ENCODE assay signal across 8 cellular contexts in the genomic region with DNA sequence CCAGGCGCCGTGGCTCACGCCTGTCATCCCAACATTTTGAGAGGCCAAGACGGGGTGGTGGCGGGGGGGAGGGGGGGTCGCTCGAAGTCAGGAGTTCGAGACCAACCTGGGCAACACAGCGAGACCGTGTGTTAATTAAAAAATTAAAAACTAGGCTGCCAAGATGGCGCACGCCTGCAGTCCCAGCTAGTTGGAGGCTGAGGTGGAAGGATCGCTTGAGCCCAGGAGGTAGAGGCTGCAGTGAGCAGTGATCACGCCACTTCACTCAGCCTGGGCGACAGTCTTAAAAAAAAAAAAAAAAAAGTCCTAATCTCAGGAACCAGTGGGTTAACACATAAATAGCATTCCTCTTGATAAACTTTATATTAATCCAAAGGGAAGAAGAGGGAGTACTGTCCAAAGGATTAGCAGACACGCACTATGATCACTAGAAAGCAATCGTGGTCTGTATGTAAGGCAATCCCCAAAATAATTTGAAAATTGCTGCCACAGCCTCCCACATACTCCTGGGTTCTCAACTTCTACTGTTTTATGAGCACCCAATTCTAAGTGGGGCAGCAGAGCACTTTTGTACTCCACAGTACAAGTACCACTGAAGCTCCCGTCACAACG. TPM values are rescaled to one million over a fixed set of nuclear protein-coding genes. Genes with fewer than 3 reads are reported as not detected.
DNase-seq lines count a peak whose midpoint lies in the region; ATAC-seq and TF ChIP-seq lines count a peak whose summit lies in the region.

No MANE protein-coding gene starts in this region.

- H3K27me3 ChIP-seq in cardiac muscle cell, result peaks cover 12% of the 10 kb centered on the region
- H3K27me3 ChIP-seq in adrenal gland, result peaks cover 8% of the 10 kb centered on the region
- peaks cover 0 to 28% of the 10 kb centered on the region in 2 donors for H3K27me3 ChIP-seq in tibial nerve

- peak overlapping the region; percentile 90 for H3K4me3 ChIP-seq in cardiac muscle cell
- H3K4me3 ChIP-seq in adrenal gland, result peak overlapping the region; percentile 1 to 87 (median 51)
- H3K4me3 ChIP-seq in tibial nerve, result peak overlapping the region; percentile 55 to 71 (median 58)

- WGBS in adrenal gland, 4 donors, result 49 to 55% (median 51%) methylated on average over 19 of the region's 19 CpGs
- WGBS in tibial nerve, 2 donors, result 53 to 60% methylated on average over 19 of the region's 19 CpGs

- H3K9me3 ChIP-seq in cardiac muscle cell (ENCODE audit: low read depth) (no peaks in the 10 kb centered on the region), adrenal gland (replicated peaks in 1 of 3) (no peaks in the 10 kb centered on the region), tibial nerve (no peaks in the 10 kb centered on the region)

- no peak for TF ChIP-seq POLR2A in adrenal gland (IDR thresholded peaks at IDR 0.05)
- TF ChIP-seq POLR2A in tibial nerve (IDR thresholded peaks at IDR 0.05), result no peak

- TF ChIP-seq EP300 in tibial nerve (IDR thresholded peaks at IDR 0.05), result no peak

- TF ChIP-seq CTCF in cardiac muscle cell (IDR thresholded peaks at IDR 0.05; ENCODE audit: low read depth, low read length) (no peak), adrenal gland (IDR thresholded peaks at IDR 0.05) (no peak), tibial nerve (IDR thresholded peaks at IDR 0.05) (no peak)

- DNase-seq in cardiac muscle cell (ENCODE audit: low read depth in 1 of 2, low spot score in 1 of 2) (no peak), Right ventricle myocardium inferior (ENCODE audit: missing footprints) (no peak), adrenal gland (no peak), left colon (no peak), tibial nerve (ENCODE audit: low spot score in 2 of 2) (no peak), head of caudate nucleus (no peak), NCI-H2227 (lab: John Stamatoyannopoulos, UW; ENCODE audit: unreplicated experiment) (no peak)

- H3K27ac ChIP-seq in cardiac muscle cell (peak overlapping the region; percentile 64), adrenal gland (peak overlapping the region; percentile 31 to 89 (median 79)), tibial nerve (peak overlapping the region; percentile 41 to 89 (median 66))

- H3K36me3 ChIP-seq in cardiac muscle cell (no peaks in the 10 kb centered on the region), adrenal gland (replicated peaks in 1 of 2) (peaks cover 0 to 10% of the 10 kb centered on the region in 2 donors), tibial nerve (peaks cover 0 to 18% (median 0%) of the 10 kb centered on the region in 3 donors)

- intact Hi-C loops in Right ventricle myocardium inferior (cut with DNase I), result loop anchor here (1.0 to 10.0 kb wide), 2 partner anchors 13 to 362 kb away; a partner anchor contains a TSS
- intact Hi-C loops in adrenal gland (cut with DNase I), result no loop called here
- intact Hi-C loops in left colon (cut with DNase I, micrococcal nuclease), result no loop called here
- intact Hi-C loops in head of caudate nucleus (cut with DNase I), result no loop called here

- H3K4me1 ChIP-seq in cardiac muscle cell (ENCODE audit: low read depth), result peaks cover 7% of the 10 kb centered on the region
- peaks cover 9 to 24% of the 10 kb centered on the region in 2 donors for H3K4me1 ChIP-seq in adrenal gland (replicated peaks in 1 of 2)
- peaks cover 0 to 34% (median 14%) of the 10 kb centered on the region in 4 donors for H3K4me1 ChIP-seq in tibial nerve

- ATAC-seq in Right ventricle myocardium inferior, result no peak
- peak; percentile 26 for ATAC-seq in left colon
- no peak for ATAC-seq in GM21723 (IDR thresholded peaks at IDR 0.05; ENCODE audit: unreplicated experiment)

RNA-seq across cellular contexts. Expression of a gene that starts 0.6 kb away (rescaled TPM):
- total RNA-seq in cardiac muscle cell (10.1 and 11.4 TPM in 2 replicates), Right ventricle myocardium inferior (8.1 TPM), adrenal gland (10 to 100 TPM in 6 of 8 donors, 1 to 10 TPM in 2; 5.8 to 23.7 (median 13.1) TPM), left colon (1 to 10 TPM; 4.7 to 7.5 TPM), tibial nerve (1 to 10 TPM; 3.3 to 6.6 (median 5.2) TPM)
- polyA plus RNA-seq in cardiac muscle cell (13.0 and 15.2 TPM in 2 replicates), adrenal gland (10 to 100 TPM; 11.7 to 37.9 (median 16.4) TPM)

RNA-seq across cellular contexts. Expression of a gene that starts 1.9 kb away (rescaled TPM):
- total RNA-seq in cardiac muscle cell (4.9 and 7.5 TPM in 2 replicates), Right ventricle myocardium inferior (not detected), adrenal gland (1 to 10 TPM in 1 of 8 donors, under 1 TPM in 4, not detected in 3; 0.18 to 4.1 (median 0.83) TPM), left colon (under 1 TPM; 0.20 to 0.27 TPM), tibial nerve (under 1 TPM in 1 of 4 donors, not detected in 3; 0.30 TPM)
- polyA plus RNA-seq in cardiac muscle cell (6.1 and 18.9 TPM in 2 replicates), adrenal gland (1 to 10 TPM in 2 of 3 donors, under 1 TPM in 1; 0.88 to 3.6 (median 2.5) TPM)

RNA-seq across cellular contexts. Expression of a gene that starts 15.0 kb away (rescaled TPM):
- total RNA-seq in cardiac muscle cell (2.2 and 3.3 TPM in 2 replicates), Right ventricle myocardium inferior (5.0 TPM), adrenal gland (1 to 10 TPM; 1.8 to 8.0 (median 3.8) TPM), left colon (1 to 10 TPM; 4.9 to 5.1 TPM), tibial nerve (1 to 10 TPM in 2 of 4 donors, under 1 TPM in 2; 0.59 to 2.5 (median 1.3) TPM)
- polyA plus RNA-seq in cardiac muscle cell (4.8 and 5.3 TPM in 2 replicates), adrenal gland (1 to 10 TPM; 2.7 to 5.6 (median 3.2) TPM)

RNA-seq across cellular contexts. Expression of a gene that starts 43.4 kb away (rescaled TPM):
- total RNA-seq in cardiac muscle cell, result not detected in 2 replicates
- not detected in 2 replicates for polyA plus RNA-seq in cardiac muscle cell
- 0.30 TPM for total RNA-seq in Right ventricle myocardium inferior
- not detected for total RNA-seq in adrenal gland
- under 1 TPM in 2 of 3 donors, not detected in 1; 0.08 to 0.44 TPM for polyA plus RNA-seq in adrenal gland
- total RNA-seq in left colon, result not detected
- not detected for total RNA-seq in tibial nerve
